Comparison of ENCODE assay signal across 26 cellular contexts in genomic region chr10:28544058-28544457, GRCh38. TPM values are rescaled to one million over a fixed set of nuclear protein-coding genes. Genes with fewer than 3 reads are reported as not detected.
DNase-seq lines count a peak whose midpoint lies in the region; ATAC-seq, FAIRE-seq and TF ChIP-seq lines count a peak whose summit lies in the region.
"Had no signal": no experiment of that assay in that cellular context is flagged by ENCODE, and none has a peak within 500 bp of the region (broad histone marks: within the 10 kb centered on the region; RNA-seq: fewer than 3 reads in every experiment).

No MANE protein-coding gene starts in this region.

- no peak for TF ChIP-seq POLR2A in H54 (IDR thresholded peaks at IDR 0.05; ENCODE audit: low read depth, low read length)

- peak overlapping the region; percentile 32 to 53 for H3K27ac Mint-ChIP-seq in effector memory CD8-positive, alpha-beta T cell
- H3K27ac Mint-ChIP-seq: B cell had no signal

- H3K9me3 ChIP-seq in lung (ENCODE audit: control insufficient read depth in 2 of 2, insufficient read depth in 1 of 2, low read length in 1 of 2) (no peaks in the 10 kb centered on the region), mucosa of descending colon (no peaks in the 10 kb centered on the region)
- H3K9me3 ChIP-seq: SJSA1 had no signal

- intact Hi-C loops in mucosa of descending colon (cut with DNase I, micrococcal nuclease): no loop called here

- H3K36me3 Mint-ChIP-seq in effector memory CD8-positive, alpha-beta T cell (ENCODE audit: insufficient read depth): peaks cover 89% of the 10 kb centered on the region

- H3K36me3 ChIP-seq in lung (ENCODE audit: control insufficient read depth in 2 of 2, insufficient read depth in 2 of 2, low read length in 2 of 2) (peaks cover 11 to 12% of the 10 kb centered on the region in 2 donors), mucosa of descending colon (ENCODE audit: low read depth) (no peaks in the 10 kb centered on the region)

- H3K9me3 Mint-ChIP-seq in effector memory CD8-positive, alpha-beta T cell: no peaks in the 10 kb centered on the region
- H3K9me3 Mint-ChIP-seq: CD8-positive, alpha-beta memory T cell had no signal

- peaks cover 38 to 57% of the 10 kb centered on the region in 2 donors for H3K4me1 Mint-ChIP-seq in effector memory CD8-positive, alpha-beta T cell (ENCODE audit: low read depth in 2 of 2)

- no peak overlapping the region for H3K4me3 Mint-ChIP-seq in effector memory CD8-positive, alpha-beta T cell
- H3K4me3 Mint-ChIP-seq: B cell had no signal

- DNase-seq in H54 (ENCODE audit: insufficient read length, low spot score) (no peak), lung (ENCODE audit: low spot score) (no peak), mucosa of descending colon (no peak), superior temporal gyrus (ENCODE audit: extremely low spot score) (no peak), NCI-H1694 treated with DMSO at 0.1 percent for 48 hours (lab: John Stamatoyannopoulos, UW) (no peak)
- no peak for DNase-seq in effector memory CD8-positive, alpha-beta T cell
- DNase-seq: CD8-positive, alpha-beta memory T cell; DMS 273 treated with DMSO at 0.1 percent for 48 hours; DMS79; GF-D8; GOT3; HCEC 1CT; IMR-90; KG1; MM.1S; NCI-H1694; NCI-H2081; NCI-H2227 treated with DMSO at 0.1 percent for 48 hours; NCI-H526 treated with DMSO at 0.1 percent for 48 hours; Right ventricle myocardium superior; RPMI8226 had no signal

- no peaks in the 10 kb centered on the region for H3K27me3 ChIP-seq in lung (ENCODE audit: control insufficient read depth, insufficient read depth)
- H3K27me3 ChIP-seq: SJSA1 had no signal

- H3K27ac ChIP-seq in 22Rv1 (peak overlapping the region; percentile 22; the same call in 1 of the 2 replicates), lung (ENCODE audit: low read depth in 1 of 2, low read length in 1 of 2) (no peak overlapping the region)
- H3K27ac ChIP-seq: C4-2B, SJSA1 had no signal

- 73 to 96% methylated on average over 5 of the region's 5 CpGs for WGBS in lung, 2 donors

- H3K4me3 ChIP-seq in lung (no peak overlapping the region), mucosa of descending colon (no peak overlapping the region)
- H3K4me3 ChIP-seq: SJSA1 had no signal

- H3K4me1 ChIP-seq in lung (ENCODE audit: control insufficient read depth in 2 of 2, insufficient read depth in 2 of 2, low read length in 2 of 2) (peaks cover 0 to 6% of the 10 kb centered on the region in 2 donors), mucosa of descending colon (ENCODE audit: low read depth) (peaks cover 4% of the 10 kb centered on the region)
- H3K4me1 ChIP-seq: SJSA1 had no signal

- peak; percentile 70 for FAIRE-seq in H54 (lab: Jason Lieb, UNC)

- ATAC-seq in effector memory CD8-positive, alpha-beta T cell (replicated peaks): no peak
- ATAC-seq in lung (ENCODE audit: insufficient read depth, low FRiP score) (peak; percentile 67), mucosa of descending colon (no peak), GM21737 (IDR thresholded peaks at IDR 0.05; ENCODE audit: unreplicated experiment) (no peak)

- H3K27me3 Mint-ChIP-seq in effector memory CD8-positive, alpha-beta T cell: no peaks in the 10 kb centered on the region
- H3K27me3 Mint-ChIP-seq: B cell; CD8-positive, alpha-beta memory T cell had no signal

- no peak for TF ChIP-seq CTCF in 22Rv1 (IDR thresholded peaks at IDR 0.05)
- no peak for TF ChIP-seq CTCF in lung (IDR thresholded peaks at IDR 0.05; ENCODE audit: control extremely low read depth, extremely low read depth)
- no peak for TF ChIP-seq CTCF in mucosa of descending colon (IDR thresholded peaks at IDR 0.05)

RNA-seq across cellular contexts. Expression of gene WAC, which starts 11.1 kb away (rescaled TPM):
- total RNA-seq in lung (100 to 1,000 TPM in 1 of 2 donors, 10 to 100 TPM in 1; 70.0 to 227 TPM), mucosa of descending colon (100 to 1,000 TPM in 2 of 3 donors, 10 to 100 TPM in 1; 85.7 to 212 (median 111) TPM)
- 10 to 100 TPM; 27.0 to 50.3 TPM for polyA plus RNA-seq in lung
